14 cellular contexts compared by ENCODE assay signal in the genomic region with DNA sequence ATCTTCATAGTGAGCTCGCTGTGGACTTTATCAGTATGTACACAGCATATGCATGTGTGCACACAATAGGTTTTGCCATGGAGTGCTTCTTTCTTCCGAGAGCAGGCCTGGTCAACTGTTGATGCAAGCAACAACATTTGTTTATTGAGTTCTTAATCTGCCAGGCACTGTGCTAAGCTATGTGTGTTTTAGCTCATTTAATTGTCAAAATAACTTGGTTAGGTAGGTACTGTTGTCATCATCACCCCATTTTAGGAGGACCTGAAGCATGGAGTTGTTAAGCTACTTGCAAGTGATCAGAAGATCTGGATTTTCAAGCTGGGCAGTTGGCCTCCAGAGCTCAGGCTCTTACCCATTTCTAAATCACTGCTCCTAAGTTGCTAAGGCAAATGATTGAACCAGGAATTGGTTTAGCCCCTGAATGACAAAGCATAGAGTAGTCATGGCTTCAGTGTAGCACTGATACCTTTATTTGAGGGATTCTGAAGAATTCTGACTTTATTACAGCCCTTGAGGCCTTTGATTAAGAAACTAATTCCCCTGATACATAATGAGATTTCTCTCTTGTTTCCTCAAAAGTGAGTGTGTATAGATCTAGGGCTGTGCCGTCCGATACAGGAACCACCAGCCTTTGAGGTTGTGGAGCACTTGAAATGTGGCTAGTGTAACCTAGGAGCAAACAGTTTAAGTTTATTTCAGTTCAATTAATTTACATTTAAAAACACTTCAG.
DNase-seq lines count a peak whose midpoint lies in the region; ATAC-seq and TF ChIP-seq lines count a peak whose summit lies in the region.
"Had no signal": no experiment of that assay in that cellular context is flagged by ENCODE, and none has a peak within 500 bp of the region (broad histone marks: within the 10 kb centered on the region; RNA-seq: fewer than 3 reads in every experiment).

No MANE protein-coding gene starts in this region.

- H3K27ac ChIP-seq in heart right ventricle, result peak overlapping the region in 6 of 10 donors; percentile 2 to 77 (median 20)
- no peak overlapping the region for H3K27ac ChIP-seq in right cardiac atrium (ENCODE audit: low read length)
- peak overlapping the region; percentile 69 to 78 for H3K27ac ChIP-seq in breast epithelium
- H3K27ac ChIP-seq in muscle layer of colon (ENCODE audit: low read depth, low read length), result peak overlapping the region; percentile 38
- peak overlapping the region; percentile 65 for H3K27ac ChIP-seq in upper lobe of right lung
- H3K27ac ChIP-seq: KMS-11 had no signal

- ATAC-seq in heart right ventricle, result no peak
- ATAC-seq in right cardiac atrium, result no peak
- ATAC-seq in upper lobe of right lung, result peak; percentile 33
- no peak for ATAC-seq in GM18870 (IDR thresholded peaks at IDR 0.05; ENCODE audit: unreplicated experiment)
- ATAC-seq: natural killer cell treated with Interleukin-12 subunit alpha and Interleukin-12 subunit beta and Interleukin-15 and Interleukin-18, amount 100 ng/mL, for 72 hours; stimulated activated effector memory CD8-positive, alpha-beta T cell treated with anti-CD3 and anti-CD28 coated beads, Interleukin-12 subunit alpha, Interleukin-12 subunit beta, amount 100 ng/mL, for 72 hours had no signal

- H3K36me3 ChIP-seq in heart right ventricle (no peaks in the 10 kb centered on the region), breast epithelium (no peaks in the 10 kb centered on the region), muscle layer of colon (ENCODE audit: insufficient read depth, low read length) (no peaks in the 10 kb centered on the region), upper lobe of right lung (no peaks in the 10 kb centered on the region)

- 76 to 79% methylated on average over 4 of the region's 4 CpGs for WGBS in heart right ventricle, 2 donors
- 80% methylated on average over 4 of the region's 4 CpGs for WGBS in right cardiac atrium

- H3K27me3 ChIP-seq in heart right ventricle (no peaks in the 10 kb centered on the region), right cardiac atrium (ENCODE audit: control insufficient read depth, insufficient read depth) (no peaks in the 10 kb centered on the region), breast epithelium (no peaks in the 10 kb centered on the region), muscle layer of colon (ENCODE audit: control insufficient read depth in 1 of 2, insufficient read depth in 2 of 2, low read length in 2 of 2) (no peaks in the 10 kb centered on the region), upper lobe of right lung (no peaks in the 10 kb centered on the region)

- H3K9me3 ChIP-seq in heart right ventricle, result no peaks in the 10 kb centered on the region
- no peaks in the 10 kb centered on the region for H3K9me3 ChIP-seq in right cardiac atrium (ENCODE audit: control insufficient read depth, low read length)
- no peaks in the 10 kb centered on the region for H3K9me3 ChIP-seq in breast epithelium
- no peaks in the 10 kb centered on the region for H3K9me3 ChIP-seq in muscle layer of colon (ENCODE audit: low read length)
- H3K9me3 ChIP-seq in upper lobe of right lung, result no peaks in the 10 kb centered on the region

- TF ChIP-seq CTCF in heart right ventricle (IDR thresholded peaks at IDR 0.05) (no peak), breast epithelium (IDR thresholded peaks at IDR 0.05) (no peak), upper lobe of right lung (IDR thresholded peaks at IDR 0.05) (no peak)

- peaks cover 4 to 85% (median 67%) of the 10 kb centered on the region in 9 donors for H3K4me1 ChIP-seq in heart right ventricle
- H3K4me1 ChIP-seq in right cardiac atrium (ENCODE audit: control insufficient read depth, insufficient read depth, low read length), result peaks cover 23% of the 10 kb centered on the region
- H3K4me1 ChIP-seq in breast epithelium, result peaks cover 4 to 9% of the 10 kb centered on the region in 2 donors
- peaks cover 54% of the 10 kb centered on the region for H3K4me1 ChIP-seq in muscle layer of colon (ENCODE audit: insufficient read depth, low read length)
- peaks cover 57% of the 10 kb centered on the region for H3K4me1 ChIP-seq in upper lobe of right lung

- intact Hi-C loops in heart right ventricle (cut with DNase I), result no loop called here
- intact Hi-C loops in right cardiac atrium (cut with DNase I), result loop anchor here in 1 of 4 donors (10.0 kb wide), 1 partner anchor 133 kb away; a partner anchor contains a TSS
- intact Hi-C loops in breast epithelium (cut with DNase I; ENCODE audit: low total_unique reads), result no loop called here
- intact Hi-C loops in upper lobe of right lung (cut with DNase I), result no loop called here

- H3K4me3 ChIP-seq in heart right ventricle, result no peak overlapping the region
- no peak overlapping the region for H3K4me3 ChIP-seq in right cardiac atrium (ENCODE audit: low read length)
- H3K4me3 ChIP-seq in breast epithelium, result no peak overlapping the region
- H3K4me3 ChIP-seq in muscle layer of colon (ENCODE audit: low read depth in 1 of 2, low read length in 2 of 2), result peak overlapping the region in 1 of 2 donors; percentile 10
- no peak overlapping the region for H3K4me3 ChIP-seq in upper lobe of right lung

- H3K9ac ChIP-seq in muscle layer of colon (ENCODE audit: low read length), result no peak overlapping the region
- H3K9ac ChIP-seq: KMS-11 had no signal

- no peak for TF ChIP-seq POLR2A in breast epithelium (IDR thresholded peaks at IDR 0.05)

- no peak for DNase-seq in heart right ventricle
- DNase-seq in right cardiac atrium, result no peak
- DNase-seq in breast epithelium (ENCODE audit: low spot score in 2 of 2), result no peak
- no peak for DNase-seq in upper lobe of right lung
- DNase-seq in globus pallidus (ENCODE audit: low spot score), result no peak
- no peak for DNase-seq in NCI-H2107 (lab: John Stamatoyannopoulos, UW)
- DNase-seq: activated T-cell treated with anti-CD3 and anti-CD28 coated beads, Interleukin-2, amount 50 U/mL, for 24 hours; NCI-H2227 treated with DMSO at 0.1 percent for 48 hours; stimulated activated CD4-positive, alpha-beta T cell treated with anti-CD3 and anti-CD28 coated beads, Interleukin-15, amount 100 ng/mL, for 24 hours had no signal
